ENCODE assay signal across 33 cellular contexts in the genomic region with DNA sequence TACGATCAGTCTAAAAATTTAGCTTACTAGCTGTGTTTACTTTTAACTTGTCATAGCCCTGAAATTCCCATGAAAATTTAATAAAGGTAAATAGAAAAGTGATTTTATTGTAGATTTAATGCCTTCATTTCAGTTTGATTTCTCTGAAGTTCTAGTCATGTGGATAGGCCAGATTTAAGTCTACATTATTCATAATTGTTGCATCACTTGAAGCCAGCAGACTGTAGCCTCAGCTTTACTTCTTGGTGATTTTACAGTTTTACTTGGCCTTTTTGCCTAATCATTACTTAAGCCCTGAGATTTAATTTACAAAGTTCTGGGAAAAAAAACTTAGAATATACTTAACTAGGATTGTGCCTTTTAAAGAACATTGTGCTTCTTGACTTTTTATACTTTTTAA.
"Had no signal": no experiment of that assay in that cellular context is flagged by ENCODE, and none has a peak within 500 bp of the region (broad histone marks: within the 10 kb centered on the region; RNA-seq: fewer than 3 reads in every experiment).

No MANE protein-coding gene starts in this region.

- ATAC-seq: activated T-cell treated with anti-CD3 and anti-CD28 coated beads, Interleukin-2, amount 50 U/mL, for 72 hours; activated T-helper 17 cell treated with anti-CD3 and anti-CD28 coated beads, Interleukin-2, amount 50 U/mL, for 72 hours; body of pancreas; Right ventricle myocardium inferior had no signal

- H3K27ac Mint-ChIP-seq: activated CD4-positive, alpha-beta memory T cell treated with anti-CD3 and anti-CD28 coated beads, Interleukin-2, amount 10 ng/mL, durations not matched to agents 7 days and 5 days; activated naive CD8-positive, alpha-beta T cell treated with anti-CD3 and anti-CD28 coated beads for 36 hours; activated T-cell treated with anti-CD3 and anti-CD28 coated beads, Interleukin-2, amount 50 U/mL, for 72 hours; activated T-helper 17 cell treated with anti-CD3 and anti-CD28 coated beads, Interleukin-2, amount 50 U/mL, for 72 hours had no signal

- H3K4me1 Mint-ChIP-seq: activated CD4-positive, alpha-beta memory T cell treated with anti-CD3 and anti-CD28 coated beads, Interleukin-2, amount 10 ng/mL, durations not matched to agents 7 days and 5 days; activated naive CD8-positive, alpha-beta T cell treated with anti-CD3 and anti-CD28 coated beads for 36 hours; activated T-helper 17 cell treated with anti-CD3 and anti-CD28 coated beads, Interleukin-2, amount 50 U/mL, for 72 hours had no signal

- H3K27me3 Mint-ChIP-seq: activated CD4-positive, alpha-beta memory T cell treated with anti-CD3 and anti-CD28 coated beads, Interleukin-2, amount 10 ng/mL, durations not matched to agents 7 days and 5 days; activated naive CD8-positive, alpha-beta T cell treated with anti-CD3 and anti-CD28 coated beads for 36 hours; activated T-helper 17 cell treated with anti-CD3 and anti-CD28 coated beads, Interleukin-2, amount 50 U/mL, for 72 hours had no signal

- DNase-seq: activated CD4-positive, alpha-beta memory T cell treated with anti-CD3 and anti-CD28 coated beads, Interleukin-2, amount 10 ng/mL, durations not matched to agents 7 days and 5 days; activated CD4-positive, alpha-beta T cell treated with anti-CD3 and anti-CD28 coated beads for 1 hour; activated CD4-positive, alpha-beta T cell treated with anti-CD3 and anti-CD28 coated beads for 48 hours; activated CD4-positive, CD25-positive, alpha-beta regulatory T cell; activated CD8-positive, alpha-beta memory T cell treated with anti-CD3 and anti-CD28 coated beads for 24 hours; activated effector memory CD4-positive, alpha-beta T cell treated with anti-CD3 and anti-CD28 coated beads, Interleukin-2, amount 50 U/mL, for 16 hours; activated naive CD4-positive, alpha-beta T cell; activated naive CD4-positive, alpha-beta T cell treated with anti-CD3 and anti-CD28 coated beads, Interleukin-2, amount 50 U/mL, for 16 hours; activated naive CD8-positive, alpha-beta T cell treated with anti-CD3 and anti-CD28 coated beads for 36 hours; activated T-cell treated with anti-CD3 and anti-CD28 coated beads, Interleukin-2, amount 50 U/mL, for 1 hour; activated T-cell treated with anti-CD3 and anti-CD28 coated beads, Interleukin-2, amount 50 U/mL, for 72 hours; body of pancreas; Kasumi-1; KBM-7; MM.1S; MV-4-11; NCI-H1092; NCI-H1436 treated with DMSO at 0.1 percent for 48 hours; NCI-H1694 treated with DMSO at 0.1 percent for 48 hours; NCI-H2029; NCI-H510A; NCI-H526; NCI-H748 treated with DMSO at 0.1 percent for 48 hours; NK-92 treated with Interleukin-12 subunit alpha and Interleukin-12 subunit beta, amount 100 ng/mL, for 24 hours; PC-9; SIG-M5; SW 1271; T-helper 1 cell; T-helper 2 cell; T-helper 9 cell had no signal

- H3K9me3 Mint-ChIP-seq: activated CD4-positive, alpha-beta memory T cell treated with anti-CD3 and anti-CD28 coated beads, Interleukin-2, amount 10 ng/mL, durations not matched to agents 7 days and 5 days; activated naive CD8-positive, alpha-beta T cell treated with anti-CD3 and anti-CD28 coated beads for 36 hours; activated T-cell treated with anti-CD3 and anti-CD28 coated beads, Interleukin-2, amount 50 U/mL, for 72 hours; activated T-helper 17 cell treated with anti-CD3 and anti-CD28 coated beads, Interleukin-2, amount 50 U/mL, for 72 hours had no signal

- H3K4me3 ChIP-seq: body of pancreas, breast epithelium, PC-9 had no signal

- H3K4me3 Mint-ChIP-seq: activated CD4-positive, alpha-beta memory T cell treated with anti-CD3 and anti-CD28 coated beads, Interleukin-2, amount 10 ng/mL, durations not matched to agents 7 days and 5 days; activated naive CD8-positive, alpha-beta T cell treated with anti-CD3 and anti-CD28 coated beads for 36 hours; activated T-cell treated with anti-CD3 and anti-CD28 coated beads, Interleukin-2, amount 50 U/mL, for 72 hours; activated T-helper 17 cell treated with anti-CD3 and anti-CD28 coated beads, Interleukin-2, amount 50 U/mL, for 72 hours had no signal

- H3K36me3 Mint-ChIP-seq: activated naive CD8-positive, alpha-beta T cell treated with anti-CD3 and anti-CD28 coated beads for 36 hours had no signal
